Comparison of ENCODE assay signal across 1 cellular context in genomic region chr7:318476-319266, GRCh38.
A peak's percentile ranks its signal among the peaks of the same experiment; 100 is the strongest.
TF ChIP-seq lines count a peak whose summit lies in the region.

No MANE protein-coding gene starts in this region.

TF ChIP-seq in HepG2, 621 proteins besides CTCF, POLR2A, EP300 and RAD21 (continued from another document and continues in another):
- TF ChIP-seq MIER2 (CRISPR knock-in tag; IDR thresholded peaks at IDR 0.05) (0 out of 2 replicates have a peak, but pooled peaks have one; percentile 46), KAT2B (IDR thresholded peaks at IDR 0.05; ENCODE audit: borderline replicate concordance, low read depth, low read length) (no peak), MEIS2 (CRISPR knock-in tag; IDR thresholded peaks at IDR 0.05) (0 out of 2 replicates have a peak, but pooled peaks have one; percentile 62), TEAD2 (CRISPR knock-in tag; IDR thresholded peaks at IDR 0.05) (no peak), SMARCC2 (IDR thresholded peaks at IDR 0.05) (no peak), ZBTB7A (CRISPR knock-in tag; IDR thresholded peaks at IDR 0.05) (peak; percentile 59; the same call in 1 of the 2 replicates), ZNF549 (CRISPR knock-in tag; IDR thresholded peaks at IDR 0.05) (no peak), ZNF75D (CRISPR knock-in tag; IDR thresholded peaks at IDR 0.05; ENCODE audit: borderline replicate concordance) (no peak), ZNF678 (CRISPR knock-in tag; IDR thresholded peaks at IDR 0.05) (no peak), RBM22 (optimal IDR thresholded peaks at IDR 0.05; ENCODE audit: low read length) (no peak), PRMT3 (CRISPR knock-in tag; IDR thresholded peaks at IDR 0.05; ENCODE audit: borderline replicate concordance, low read depth) (no peak), NFKB2 (CRISPR knock-in tag; IDR thresholded peaks at IDR 0.05; ENCODE audit: borderline replicate concordance) (no peak), DR1 (CRISPR knock-in tag; IDR thresholded peaks at IDR 0.05) (no peak), MAZ (IDR thresholded peaks at IDR 0.05; ENCODE audit: borderline replicate concordance, low read depth, low read length) (no peak), MAZ (CRISPR knock-in tag; IDR thresholded peaks at IDR 0.05; ENCODE audit: low read depth) (no peak), ZNF180 (CRISPR knock-in tag; IDR thresholded peaks at IDR 0.05; ENCODE audit: borderline replicate concordance, low read depth) (no peak), ASH2L (IDR thresholded peaks at IDR 0.05; ENCODE audit: insufficient read length, low read depth, low read length) (no peak), MBNL3 (CRISPR knock-in tag; conservative IDR thresholded peaks at IDR 0.05) (no peak), ZBTB38 (CRISPR knock-in tag; IDR thresholded peaks at IDR 0.05) (peak; percentile 38; the same call in 1 of the 2 replicates), NFYB (CRISPR knock-in tag; IDR thresholded peaks at IDR 0.05) (no peak), EED (CRISPR knock-in tag; IDR thresholded peaks at IDR 0.05) (no peak), KLF16 (CRISPR knock-in tag; IDR thresholded peaks at IDR 0.05) (peak in 1 of 2 experiments; percentile 57; a peak in 1 of 4 replicates), ZNF496 (CRISPR knock-in tag; IDR thresholded peaks at IDR 0.05; ENCODE audit: insufficient replicate concordance) (no peak), FOXA1 (IDR thresholded peaks at IDR 0.05) (no peak), FOXA1 (CRISPR knock-in tag; IDR thresholded peaks at IDR 0.05) (peak; percentile 96), PCBP2 (optimal IDR thresholded peaks at IDR 0.05; ENCODE audit: low read depth, low read length, poor library complexity, severe bottlenecking) (no peak), ZFYVE20 (CRISPR knock-in tag; IDR thresholded peaks at IDR 0.05; ENCODE audit: borderline replicate concordance, low read depth) (no peak), SIX4 (CRISPR knock-in tag; IDR thresholded peaks at IDR 0.05) (peak; percentile 43; the same call in 1 of the 2 replicates), RARA (CRISPR knock-in tag; IDR thresholded peaks at IDR 0.05) (peak; percentile 83), DMAP1 (CRISPR knock-in tag; IDR thresholded peaks at IDR 0.05) (0 out of 2 replicates have a peak, but pooled peaks have one; percentile 24), MED1 (CRISPR knock-in tag; IDR thresholded peaks at IDR 0.05) (peak; percentile 76), FOXP4 (CRISPR knock-in tag; IDR thresholded peaks at IDR 0.05) (peak; percentile 83), ZNF205 (CRISPR knock-in tag; IDR thresholded peaks at IDR 0.05) (peak; percentile 52; the same call in 1 of the 2 replicates)
- TF ChIP-seq, protein P1, sequence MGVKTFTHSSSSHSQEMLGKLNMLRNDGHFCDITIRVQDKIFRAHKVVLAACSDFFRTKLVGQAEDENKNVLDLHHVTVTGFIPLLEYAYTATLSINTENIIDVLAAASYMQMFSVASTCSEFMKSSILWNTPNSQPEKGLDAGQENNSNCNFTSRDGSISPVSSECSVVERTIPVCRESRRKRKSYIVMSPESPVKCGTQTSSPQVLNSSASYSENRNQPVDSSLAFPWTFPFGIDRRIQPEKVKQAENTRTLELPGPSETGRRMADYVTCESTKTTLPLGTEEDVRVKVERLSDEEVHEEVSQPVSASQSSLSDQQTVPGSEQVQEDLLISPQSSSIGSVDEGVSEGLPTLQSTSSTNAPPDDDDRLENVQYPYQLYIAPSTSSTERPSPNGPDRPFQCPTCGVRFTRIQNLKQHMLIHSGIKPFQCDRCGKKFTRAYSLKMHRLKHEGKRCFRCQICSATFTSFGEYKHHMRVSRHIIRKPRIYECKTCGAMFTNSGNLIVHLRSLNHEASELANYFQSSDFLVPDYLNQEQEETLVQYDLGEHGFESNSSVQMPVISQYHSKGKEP (CRISPR knock-in tag; IDR thresholded peaks at IDR 0.05) = no peak
- TF ChIP-seq, protein P2, sequence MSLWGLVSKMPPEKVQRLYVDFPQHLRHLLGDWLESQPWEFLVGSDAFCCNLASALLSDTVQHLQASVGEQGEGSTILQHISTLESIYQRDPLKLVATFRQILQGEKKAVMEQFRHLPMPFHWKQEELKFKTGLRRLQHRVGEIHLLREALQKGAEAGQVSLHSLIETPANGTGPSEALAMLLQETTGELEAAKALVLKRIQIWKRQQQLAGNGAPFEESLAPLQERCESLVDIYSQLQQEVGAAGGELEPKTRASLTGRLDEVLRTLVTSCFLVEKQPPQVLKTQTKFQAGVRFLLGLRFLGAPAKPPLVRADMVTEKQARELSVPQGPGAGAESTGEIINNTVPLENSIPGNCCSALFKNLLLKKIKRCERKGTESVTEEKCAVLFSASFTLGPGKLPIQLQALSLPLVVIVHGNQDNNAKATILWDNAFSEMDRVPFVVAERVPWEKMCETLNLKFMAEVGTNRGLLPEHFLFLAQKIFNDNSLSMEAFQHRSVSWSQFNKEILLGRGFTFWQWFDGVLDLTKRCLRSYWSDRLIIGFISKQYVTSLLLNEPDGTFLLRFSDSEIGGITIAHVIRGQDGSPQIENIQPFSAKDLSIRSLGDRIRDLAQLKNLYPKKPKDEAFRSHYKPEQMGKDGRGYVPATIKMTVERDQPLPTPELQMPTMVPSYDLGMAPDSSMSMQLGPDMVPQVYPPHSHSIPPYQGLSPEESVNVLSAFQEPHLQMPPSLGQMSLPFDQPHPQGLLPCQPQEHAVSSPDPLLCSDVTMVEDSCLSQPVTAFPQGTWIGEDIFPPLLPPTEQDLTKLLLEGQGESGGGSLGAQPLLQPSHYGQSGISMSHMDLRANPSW (CRISPR knock-in tag; IDR thresholded peaks at IDR 0.05; ENCODE audit: borderline replicate concordance) = 0 out of 2 replicates have a peak, but pooled peaks have one; percentile 48
- TF ChIP-seq, protein P3, sequence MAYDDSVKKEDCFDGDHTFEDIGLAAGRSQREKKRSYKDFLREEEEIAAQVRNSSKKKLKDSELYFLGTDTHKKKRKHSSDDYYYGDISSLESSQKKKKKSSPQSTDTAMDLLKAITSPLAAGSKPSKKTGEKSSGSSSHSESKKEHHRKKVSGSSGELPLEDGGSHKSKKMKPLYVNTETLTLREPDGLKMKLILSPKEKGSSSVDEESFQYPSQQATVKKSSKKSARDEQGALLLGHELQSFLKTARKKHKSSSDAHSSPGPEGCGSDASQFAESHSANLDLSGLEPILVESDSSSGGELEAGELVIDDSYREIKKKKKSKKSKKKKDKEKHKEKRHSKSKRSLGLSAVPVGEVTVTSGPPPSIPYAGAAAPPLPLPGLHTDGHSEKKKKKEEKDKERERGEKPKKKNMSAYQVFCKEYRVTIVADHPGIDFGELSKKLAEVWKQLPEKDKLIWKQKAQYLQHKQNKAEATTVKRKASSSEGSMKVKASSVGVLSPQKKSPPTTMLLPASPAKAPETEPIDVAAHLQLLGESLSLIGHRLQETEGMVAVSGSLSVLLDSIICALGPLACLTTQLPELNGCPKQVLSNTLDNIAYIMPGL (CRISPR knock-in tag; IDR thresholded peaks at IDR 0.05; ENCODE audit: borderline replicate concordance in 1 of 2, low read depth in 1 of 2) = no peak; a peak in 1 of 4 replicates
- TF ChIP-seq, protein P4, sequence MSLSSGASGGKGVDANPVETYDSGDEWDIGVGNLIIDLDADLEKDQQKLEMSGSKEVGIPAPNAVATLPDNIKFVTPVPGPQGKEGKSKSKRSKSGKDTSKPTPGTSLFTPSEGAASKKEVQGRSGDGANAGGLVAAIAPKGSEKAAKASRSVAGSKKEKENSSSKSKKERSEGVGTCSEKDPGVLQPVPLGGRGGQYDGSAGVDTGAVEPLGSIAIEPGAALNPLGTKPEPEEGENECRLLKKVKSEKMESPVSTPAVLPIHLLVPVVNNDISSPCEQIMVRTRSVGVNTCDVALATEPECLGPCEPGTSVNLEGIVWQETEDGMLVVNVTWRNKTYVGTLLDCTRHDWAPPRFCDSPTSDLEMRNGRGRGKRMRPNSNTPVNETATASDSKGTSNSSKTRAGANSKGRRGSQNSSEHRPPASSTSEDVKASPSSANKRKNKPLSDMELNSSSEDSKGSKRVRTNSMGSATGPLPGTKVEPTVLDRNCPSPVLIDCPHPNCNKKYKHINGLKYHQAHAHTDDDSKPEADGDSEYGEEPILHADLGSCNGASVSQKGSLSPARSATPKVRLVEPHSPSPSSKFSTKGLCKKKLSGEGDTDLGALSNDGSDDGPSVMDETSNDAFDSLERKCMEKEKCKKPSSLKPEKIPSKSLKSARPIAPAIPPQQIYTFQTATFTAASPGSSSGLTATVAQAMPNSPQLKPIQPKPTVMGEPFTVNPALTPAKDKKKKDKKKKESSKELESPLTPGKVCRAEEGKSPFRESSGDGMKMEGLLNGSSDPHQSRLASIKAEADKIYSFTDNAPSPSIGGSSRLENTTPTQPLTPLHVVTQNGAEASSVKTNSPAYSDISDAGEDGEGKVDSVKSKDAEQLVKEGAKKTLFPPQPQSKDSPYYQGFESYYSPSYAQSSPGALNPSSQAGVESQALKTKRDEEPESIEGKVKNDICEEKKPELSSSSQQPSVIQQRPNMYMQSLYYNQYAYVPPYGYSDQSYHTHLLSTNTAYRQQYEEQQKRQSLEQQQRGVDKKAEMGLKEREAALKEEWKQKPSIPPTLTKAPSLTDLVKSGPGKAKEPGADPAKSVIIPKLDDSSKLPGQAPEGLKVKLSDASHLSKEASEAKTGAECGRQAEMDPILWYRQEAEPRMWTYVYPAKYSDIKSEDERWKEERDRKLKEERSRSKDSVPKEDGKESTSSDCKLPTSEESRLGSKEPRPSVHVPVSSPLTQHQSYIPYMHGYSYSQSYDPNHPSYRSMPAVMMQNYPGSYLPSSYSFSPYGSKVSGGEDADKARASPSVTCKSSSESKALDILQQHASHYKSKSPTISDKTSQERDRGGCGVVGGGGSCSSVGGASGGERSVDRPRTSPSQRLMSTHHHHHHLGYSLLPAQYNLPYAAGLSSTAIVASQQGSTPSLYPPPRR (CRISPR knock-in tag; IDR thresholded peaks at IDR 0.05; ENCODE audit: borderline replicate concordance) = peak; percentile 98
- TF ChIP-seq, protein P5, sequence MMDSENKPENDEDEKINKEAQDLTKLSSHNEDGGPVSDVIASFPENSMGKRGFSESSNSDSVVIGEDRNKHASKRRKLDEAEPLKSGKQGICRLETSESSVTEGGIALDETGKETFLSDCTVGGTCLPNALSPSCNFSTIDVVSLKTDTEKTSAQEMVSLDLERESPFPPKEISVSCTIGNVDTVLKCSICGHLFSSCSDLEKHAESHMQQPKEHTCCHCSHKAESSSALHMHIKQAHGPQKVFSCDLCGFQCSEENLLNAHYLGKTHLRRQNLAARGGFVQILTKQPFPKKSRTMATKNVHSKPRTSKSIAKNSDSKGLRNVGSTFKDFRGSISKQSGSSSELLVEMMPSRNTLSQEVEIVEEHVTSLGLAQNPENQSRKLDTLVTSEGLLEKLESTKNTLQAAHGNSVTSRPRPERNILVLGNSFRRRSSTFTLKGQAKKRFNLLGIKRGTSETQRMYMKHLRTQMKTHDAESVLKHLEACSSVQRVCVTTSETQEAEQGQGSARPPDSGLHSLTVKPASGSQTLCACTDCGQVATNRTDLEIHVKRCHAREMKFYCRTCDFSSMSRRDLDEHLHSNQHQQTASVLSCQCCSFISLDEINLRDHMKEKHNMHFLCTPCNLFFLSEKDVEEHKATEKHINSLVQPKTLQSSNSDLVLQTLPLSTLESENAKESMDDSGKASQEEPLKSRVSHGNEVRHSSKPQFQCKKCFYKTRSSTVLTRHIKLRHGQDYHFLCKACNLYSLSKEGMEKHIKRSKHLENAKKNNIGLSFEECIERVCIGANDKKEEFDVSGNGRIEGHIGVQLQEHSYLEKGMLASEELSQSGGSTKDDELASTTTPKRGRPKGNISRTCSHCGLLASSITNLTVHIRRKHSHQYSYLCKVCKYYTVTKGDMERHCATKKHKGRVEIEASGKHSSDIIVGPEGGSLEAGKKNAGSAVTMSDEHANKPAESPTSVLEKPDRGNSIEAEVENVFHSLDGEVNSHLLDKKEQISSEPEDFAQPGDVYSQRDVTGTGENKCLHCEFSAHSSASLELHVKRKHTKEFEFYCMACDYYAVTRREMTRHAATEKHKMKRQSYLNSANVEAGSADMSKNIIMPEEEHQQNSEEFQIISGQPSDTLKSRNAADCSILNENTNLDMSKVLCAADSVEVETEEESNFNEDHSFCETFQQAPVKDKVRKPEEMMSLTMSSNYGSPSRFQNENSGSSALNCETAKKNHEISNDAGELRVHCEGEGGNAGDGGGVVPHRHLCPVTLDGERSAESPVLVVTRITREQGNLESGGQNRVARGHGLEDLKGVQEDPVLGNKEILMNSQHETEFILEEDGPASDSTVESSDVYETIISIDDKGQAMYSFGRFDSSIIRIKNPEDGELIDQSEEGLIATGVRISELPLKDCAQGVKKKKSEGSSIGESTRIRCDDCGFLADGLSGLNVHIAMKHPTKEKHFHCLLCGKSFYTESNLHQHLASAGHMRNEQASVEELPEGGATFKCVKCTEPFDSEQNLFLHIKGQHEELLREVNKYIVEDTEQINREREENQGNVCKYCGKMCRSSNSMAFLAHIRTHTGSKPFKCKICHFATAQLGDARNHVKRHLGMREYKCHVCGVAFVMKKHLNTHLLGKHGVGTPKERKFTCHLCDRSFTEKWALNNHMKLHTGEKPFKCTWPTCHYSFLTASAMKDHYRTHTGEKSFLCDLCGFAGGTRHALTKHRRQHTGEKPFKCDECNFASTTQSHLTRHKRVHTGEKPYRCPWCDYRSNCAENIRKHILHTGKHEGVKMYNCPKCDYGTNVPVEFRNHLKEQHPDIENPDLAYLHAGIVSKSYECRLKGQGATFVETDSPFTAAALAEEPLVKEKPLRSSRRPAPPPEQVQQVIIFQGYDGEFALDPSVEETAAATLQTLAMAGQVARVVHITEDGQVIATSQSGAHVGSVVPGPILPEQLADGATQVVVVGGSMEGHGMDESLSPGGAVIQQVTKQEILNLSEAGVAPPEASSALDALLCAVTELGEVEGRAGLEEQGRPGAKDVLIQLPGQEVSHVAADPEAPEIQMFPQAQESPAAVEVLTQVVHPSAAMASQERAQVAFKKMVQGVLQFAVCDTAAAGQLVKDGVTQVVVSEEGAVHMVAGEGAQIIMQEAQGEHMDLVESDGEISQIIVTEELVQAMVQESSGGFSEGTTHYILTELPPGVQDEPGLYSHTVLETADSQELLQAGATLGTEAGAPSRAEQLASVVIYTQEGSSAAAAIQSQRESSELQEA (CRISPR knock-in tag; IDR thresholded peaks at IDR 0.05; ENCODE audit: not compliant biosample characterization) = no peak
- TF ChIP-seq, protein P6, sequence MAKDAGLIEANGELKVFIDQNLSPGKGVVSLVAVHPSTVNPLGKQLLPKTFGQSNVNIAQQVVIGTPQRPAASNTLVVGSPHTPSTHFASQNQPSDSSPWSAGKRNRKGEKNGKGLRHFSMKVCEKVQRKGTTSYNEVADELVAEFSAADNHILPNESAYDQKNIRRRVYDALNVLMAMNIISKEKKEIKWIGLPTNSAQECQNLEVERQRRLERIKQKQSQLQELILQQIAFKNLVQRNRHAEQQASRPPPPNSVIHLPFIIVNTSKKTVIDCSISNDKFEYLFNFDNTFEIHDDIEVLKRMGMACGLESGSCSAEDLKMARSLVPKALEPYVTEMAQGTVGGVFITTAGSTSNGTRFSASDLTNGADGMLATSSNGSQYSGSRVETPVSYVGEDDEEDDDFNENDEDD (CRISPR knock-in tag; IDR thresholded peaks at IDR 0.05; ENCODE audit: borderline replicate concordance) = peak; percentile 50; the same call in 1 of the 2 replicates
